7 cellular contexts compared by ENCODE assay signal in the genomic region with DNA sequence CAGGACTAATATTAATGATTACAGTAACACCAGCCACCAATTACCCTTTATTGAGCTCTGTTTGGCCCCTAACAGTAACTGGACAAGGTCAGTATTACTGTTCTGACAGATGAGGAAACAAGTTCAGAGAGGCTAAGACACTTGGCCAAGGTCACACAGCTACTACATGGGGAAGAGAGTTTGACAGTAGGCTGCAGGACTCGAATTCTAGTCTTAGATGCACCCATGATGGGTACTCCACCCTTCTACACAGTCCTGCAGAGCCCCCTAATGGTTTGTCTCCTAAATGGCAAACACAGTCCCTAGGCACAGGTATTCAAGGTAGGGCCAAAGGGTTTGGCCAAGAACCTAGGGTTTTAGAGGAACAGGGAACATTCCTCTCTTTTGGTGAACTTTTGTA.
A peak's percentile ranks its signal among the peaks of the same experiment; 100 is the strongest.
DNase-seq lines count a peak whose midpoint lies in the region; ATAC-seq, FAIRE-seq and TF ChIP-seq lines count a peak whose summit lies in the region.

No MANE protein-coding gene starts in this region.

- peaks cover 23% of the 10 kb centered on the region for H3K4me1 ChIP-seq in psoas muscle

- DNase-seq in GM12891 (ENCODE audit: insufficient read length, low spot score) (no peak), psoas muscle (no peak), activated gamma-delta T cell treated with Interleukin-2 at 50 U/mL for 16 hours (no peak), GM19240 (ENCODE audit: insufficient read length, low spot score) (no peak)
- peak; percentile 47 for DNase-seq in activated CD4-positive, alpha-beta memory T cell treated with anti-CD3 and anti-CD28 coated beads, Interleukin-2, amount 10 ng/mL, durations not matched to agents 7 days and 5 days
- no peak for DNase-seq in activated T-helper 2 cell treated with anti-CD3 and anti-CD28 coated beads, Interferon-gamma antibody, Interleukin-2, Interleukin-4, amounts not matched to agents 10 μg/mL and 5 μg/mL and 100 μg/mL, durations not matched to agents 14 hours and 24 hours and 36 hours (ENCODE audit: low spot score)

- intact Hi-C loops in psoas muscle (cut with DNase I) = loop anchor here in 1 of 2 donors (5.0 to 10.0 kb wide), 3 partner anchors 54 to 109 kb away; no protein-coding TSS in a partner anchor
- intact Hi-C loops in activated T-helper 2 cell treated with anti-CD3 and anti-CD28 coated beads, Interferon-gamma antibody, Interleukin-2, Interleukin-4, amounts not matched to agents 10 μg/mL and 5 μg/mL and 100 μg/mL, durations not matched to agents 14 hours and 24 hours and 36 hours (cut with micrococcal nuclease) = loop anchor here (5.0 kb wide), 2 partner anchors 64 to 521 kb away; no protein-coding TSS in a partner anchor

- FAIRE-seq in GM12891 (lab: Jason Lieb, UNC) = peak; percentile 81

- no peaks in the 10 kb centered on the region for H3K36me3 ChIP-seq in psoas muscle (ENCODE audit: insufficient read depth in 1 of 2, low read depth in 1 of 2)

- H3K27me3 Mint-ChIP-seq in activated CD4-positive, alpha-beta memory T cell treated with anti-CD3 and anti-CD28 coated beads, Interleukin-2, amount 10 ng/mL, durations not matched to agents 7 days and 5 days = peaks cover 22% of the 10 kb centered on the region
- peaks cover 13% of the 10 kb centered on the region for H3K27me3 Mint-ChIP-seq in activated T-helper 2 cell treated with anti-CD3 and anti-CD28 coated beads, Interferon-gamma antibody, Interleukin-2, Interleukin-4, amounts not matched to agents 10 μg/mL and 5 μg/mL and 100 μg/mL, durations not matched to agents 14 hours and 24 hours and 36 hours (ENCODE audit: low read depth)

- POLR2A ChIA-PET in activated CD4-positive, alpha-beta memory T cell treated with anti-CD3 and anti-CD28 coated beads, Interleukin-2, amount 10 ng/mL, durations not matched to agents 7 days and 5 days (lab: Charles Lee) = no interaction called here

- no peak overlapping the region for H3K4me3 ChIP-seq in psoas muscle

- no peaks in the 10 kb centered on the region for H3K36me3 Mint-ChIP-seq in activated CD4-positive, alpha-beta memory T cell treated with anti-CD3 and anti-CD28 coated beads, Interleukin-2, amount 10 ng/mL, durations not matched to agents 7 days and 5 days (ENCODE audit: low read depth)
- no peaks in the 10 kb centered on the region for H3K36me3 Mint-ChIP-seq in activated T-helper 2 cell treated with anti-CD3 and anti-CD28 coated beads, Interferon-gamma antibody, Interleukin-2, Interleukin-4, amounts not matched to agents 10 μg/mL and 5 μg/mL and 100 μg/mL, durations not matched to agents 14 hours and 24 hours and 36 hours (ENCODE audit: low read depth)

- TF ChIP-seq POLR2A in GM12891 (IDR thresholded peaks at IDR 0.05; ENCODE audit: low read depth, low read length) = no peak

- peaks cover 5% of the 10 kb centered on the region for H3K4me1 Mint-ChIP-seq in activated CD4-positive, alpha-beta memory T cell treated with anti-CD3 and anti-CD28 coated beads, Interleukin-2, amount 10 ng/mL, durations not matched to agents 7 days and 5 days
- H3K4me1 Mint-ChIP-seq in activated T-helper 2 cell treated with anti-CD3 and anti-CD28 coated beads, Interferon-gamma antibody, Interleukin-2, Interleukin-4, amounts not matched to agents 10 μg/mL and 5 μg/mL and 100 μg/mL, durations not matched to agents 14 hours and 24 hours and 36 hours (ENCODE audit: low read depth) = peaks cover 5% of the 10 kb centered on the region

- H3K27me3 ChIP-seq in psoas muscle (ENCODE audit: insufficient read depth in 3 of 3, low read length in 2 of 3) = no peaks in the 10 kb centered on the region

- H3K4me3 Mint-ChIP-seq in activated CD4-positive, alpha-beta memory T cell treated with anti-CD3 and anti-CD28 coated beads, Interleukin-2, amount 10 ng/mL, durations not matched to agents 7 days and 5 days = no peak overlapping the region
- H3K4me3 Mint-ChIP-seq in activated T-helper 2 cell treated with anti-CD3 and anti-CD28 coated beads, Interferon-gamma antibody, Interleukin-2, Interleukin-4, amounts not matched to agents 10 μg/mL and 5 μg/mL and 100 μg/mL, durations not matched to agents 14 hours and 24 hours and 36 hours (ENCODE audit: low read depth) = no peak overlapping the region

- CTCF ChIA-PET in activated CD4-positive, alpha-beta memory T cell treated with anti-CD3 and anti-CD28 coated beads, Interleukin-2, amount 10 ng/mL, durations not matched to agents 7 days and 5 days (lab: Charles Lee) = interaction anchor here (0.5 to 3.7 kb wide), 13 partner anchors 10 to 534 kb away, joined by 3 to 21 read pairs (median 3); no protein-coding TSS in a partner anchor

- H3K9me3 Mint-ChIP-seq in activated CD4-positive, alpha-beta memory T cell treated with anti-CD3 and anti-CD28 coated beads, Interleukin-2, amount 10 ng/mL, durations not matched to agents 7 days and 5 days = no peaks in the 10 kb centered on the region
- H3K9me3 Mint-ChIP-seq in activated T-helper 2 cell treated with anti-CD3 and anti-CD28 coated beads, Interferon-gamma antibody, Interleukin-2, Interleukin-4, amounts not matched to agents 10 μg/mL and 5 μg/mL and 100 μg/mL, durations not matched to agents 14 hours and 24 hours and 36 hours = no peaks in the 10 kb centered on the region

- H3K9me3 ChIP-seq in psoas muscle = no peaks in the 10 kb centered on the region

- H3K27ac ChIP-seq in psoas muscle = peak overlapping the region; percentile 87

- WGBS in psoas muscle, 3 donors = 71 to 93% (median 74%) methylated on average over 1 of the region's 1 CpG

- ATAC-seq in HG03280 (IDR thresholded peaks at IDR 0.05; ENCODE audit: unreplicated experiment) = peak; percentile 43
- ATAC-seq in psoas muscle = peak in 3 of 4 donors; percentile 31 to 43 (median 41)

- no peak overlapping the region for H3K27ac Mint-ChIP-seq in activated CD4-positive, alpha-beta memory T cell treated with anti-CD3 and anti-CD28 coated beads, Interleukin-2, amount 10 ng/mL, durations not matched to agents 7 days and 5 days
- no peak overlapping the region for H3K27ac Mint-ChIP-seq in activated T-helper 2 cell treated with anti-CD3 and anti-CD28 coated beads, Interferon-gamma antibody, Interleukin-2, Interleukin-4, amounts not matched to agents 10 μg/mL and 5 μg/mL and 100 μg/mL, durations not matched to agents 14 hours and 24 hours and 36 hours

- TF ChIP-seq CTCF in psoas muscle (IDR thresholded peaks at IDR 0.05) = peak; percentile 39

TF ChIP-seq in GM12891, 5 proteins besides CTCF, POLR2A, EP300 and RAD21:
- TF ChIP-seq POU2F2 (IDR thresholded peaks at IDR 0.05; ENCODE audit: low read depth, low read length) (no peak), SPI1 (IDR thresholded peaks at IDR 0.05; ENCODE audit: low read depth, low read length) (no peak)
